ENCODE assay signal across 3 cellular contexts in the genomic region with DNA sequence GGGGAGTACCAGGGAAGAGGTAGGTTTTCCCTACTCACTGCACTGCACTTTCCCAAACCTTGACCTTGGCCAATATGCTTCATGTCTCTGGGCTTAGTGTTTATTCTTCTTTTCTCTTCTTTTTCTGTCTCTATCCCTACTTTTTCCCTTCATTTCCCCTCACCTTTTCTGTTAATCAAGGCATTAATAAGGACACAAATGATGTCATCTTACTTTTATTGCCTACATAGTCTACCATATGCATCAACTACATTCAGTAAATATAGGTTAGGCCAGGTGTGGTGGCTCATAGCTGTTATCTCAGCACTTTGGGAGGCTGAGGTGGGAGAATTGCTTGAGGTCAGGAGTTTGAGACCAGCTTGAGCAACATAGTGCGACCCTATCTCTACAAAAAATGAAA.
A peak's percentile ranks its signal among the peaks of the same experiment; 100 is the strongest.
TF ChIP-seq lines count a peak whose summit lies in the region.

No MANE protein-coding gene starts in this region.

TF ChIP-seq in GM23338, 12 proteins besides CTCF, POLR2A, EP300 and RAD21:
- TF ChIP-seq EZH2 (IDR thresholded peaks at IDR 0.05; ENCODE audit: low read depth, unreplicated experiment) = peak; percentile 21
- no peak for TF ChIP-seq EZH2phosphoT487 (IDR thresholded peaks at IDR 0.05; ENCODE audit: unreplicated experiment)

TF ChIP-seq in HEK293, 187 proteins besides CTCF, POLR2A, EP300 and RAD21:
- no peak for TF ChIP-seq ZNF146 (tag by site-specific recombination; IDR thresholded peaks at IDR 0.05)
- no peak for TF ChIP-seq ZFHX2 (tag by site-specific recombination; conservative IDR thresholded peaks at IDR 0.05)
- TF ChIP-seq, protein P1, sequence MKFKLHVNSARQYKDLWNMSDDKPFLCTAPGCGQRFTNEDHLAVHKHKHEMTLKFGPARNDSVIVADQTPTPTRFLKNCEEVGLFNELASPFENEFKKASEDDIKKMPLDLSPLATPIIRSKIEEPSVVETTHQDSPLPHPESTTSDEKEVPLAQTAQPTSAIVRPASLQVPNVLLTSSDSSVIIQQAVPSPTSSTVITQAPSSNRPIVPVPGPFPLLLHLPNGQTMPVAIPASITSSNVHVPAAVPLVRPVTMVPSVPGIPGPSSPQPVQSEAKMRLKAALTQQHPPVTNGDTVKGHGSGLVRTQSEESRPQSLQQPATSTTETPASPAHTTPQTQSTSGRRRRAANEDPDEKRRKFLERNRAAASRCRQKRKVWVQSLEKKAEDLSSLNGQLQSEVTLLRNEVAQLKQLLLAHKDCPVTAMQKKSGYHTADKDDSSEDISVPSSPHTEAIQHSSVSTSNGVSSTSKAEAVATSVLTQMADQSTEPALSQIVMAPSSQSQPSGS (tag by site-specific recombination; IDR thresholded peaks at IDR 0.05; ENCODE audit: low read depth) = peak; percentile 80
- TF ChIP-seq, protein P2, sequence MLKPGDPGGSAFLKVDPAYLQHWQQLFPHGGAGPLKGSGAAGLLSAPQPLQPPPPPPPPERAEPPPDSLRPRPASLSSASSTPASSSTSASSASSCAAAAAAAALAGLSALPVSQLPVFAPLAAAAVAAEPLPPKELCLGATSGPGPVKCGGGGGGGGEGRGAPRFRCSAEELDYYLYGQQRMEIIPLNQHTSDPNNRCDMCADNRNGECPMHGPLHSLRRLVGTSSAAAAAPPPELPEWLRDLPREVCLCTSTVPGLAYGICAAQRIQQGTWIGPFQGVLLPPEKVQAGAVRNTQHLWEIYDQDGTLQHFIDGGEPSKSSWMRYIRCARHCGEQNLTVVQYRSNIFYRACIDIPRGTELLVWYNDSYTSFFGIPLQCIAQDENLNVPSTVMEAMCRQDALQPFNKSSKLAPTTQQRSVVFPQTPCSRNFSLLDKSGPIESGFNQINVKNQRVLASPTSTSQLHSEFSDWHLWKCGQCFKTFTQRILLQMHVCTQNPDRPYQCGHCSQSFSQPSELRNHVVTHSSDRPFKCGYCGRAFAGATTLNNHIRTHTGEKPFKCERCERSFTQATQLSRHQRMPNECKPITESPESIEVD (tag by site-specific recombination; IDR thresholded peaks at IDR 0.05) = no peak
- no peak for TF ChIP-seq YY2 (tag by site-specific recombination; IDR thresholded peaks at IDR 0.05)

TF ChIP-seq in H1, 55 proteins besides CTCF, POLR2A, EP300 and RAD21:
- TF ChIP-seq POLR2AphosphoS5 (IDR thresholded peaks at IDR 0.05; ENCODE audit: low read depth, low read length) = no peak
- 0 out of 2 replicates have a peak, but pooled peaks have one; percentile 37 for TF ChIP-seq SUZ12 (IDR thresholded peaks at IDR 0.05; ENCODE audit: low read length)
